Comparison of ENCODE assay signal across 21 cellular contexts in the genomic region with DNA sequence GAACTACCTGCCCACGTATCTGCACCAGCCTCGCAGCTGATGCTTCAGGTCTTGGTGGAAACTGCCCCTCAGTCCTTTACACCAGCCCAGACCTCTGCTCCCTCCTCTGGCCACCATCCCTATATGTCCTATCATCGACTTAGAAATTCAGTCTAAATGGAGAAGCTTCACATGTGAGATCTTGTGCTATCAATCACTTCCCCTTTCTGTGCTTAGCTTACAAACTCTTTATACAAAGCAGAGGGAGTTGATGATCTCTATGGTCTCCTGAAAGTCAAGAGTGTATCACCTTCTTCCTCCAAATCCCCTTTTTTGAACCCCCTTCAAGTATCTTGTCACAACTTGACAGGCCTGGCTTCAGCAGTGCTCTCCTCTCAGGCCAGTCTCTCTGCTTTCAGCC.
"Had no signal": no experiment of that assay in that cellular context is flagged by ENCODE, and none has a peak within 500 bp of the region (broad histone marks: within the 10 kb centered on the region; RNA-seq: fewer than 3 reads in every experiment).

No MANE protein-coding gene starts in this region.

- H3K27ac Mint-ChIP-seq: activated CD8-positive, alpha-beta T cell treated with anti-CD3 and anti-CD28 coated beads, Interleukin-2, amount 10 ng/mL, durations not matched to agents 7 days and 5 days; activated naive CD8-positive, alpha-beta T cell treated with anti-CD3 and anti-CD28 coated beads, Interleukin-2, amount 10 ng/mL, durations not matched to agents 7 days and 5 days; activated T-cell treated with anti-CD3 and anti-CD28 coated beads, Interleukin-2, amount 50 U/mL, for 72 hours; memory B cell; natural killer cell had no signal

- ATAC-seq: activated CD8-positive, alpha-beta T cell treated with anti-CD3 and anti-CD28 coated beads, Interleukin-2, amount 10 ng/mL, durations not matched to agents 7 days and 5 days; activated T-cell treated with anti-CD3 and anti-CD28 coated beads, Interleukin-2, amount 50 U/mL, for 72 hours; left lung; natural killer cell; right cardiac atrium had no signal

- H3K9me3 Mint-ChIP-seq: activated naive CD8-positive, alpha-beta T cell treated with anti-CD3 and anti-CD28 coated beads, Interleukin-2, amount 10 ng/mL, durations not matched to agents 7 days and 5 days; activated T-cell treated with anti-CD3 and anti-CD28 coated beads, Interleukin-2, amount 50 U/mL, for 72 hours; central memory CD8-positive, alpha-beta T cell; memory B cell; natural killer cell had no signal

- H3K27me3 Mint-ChIP-seq: activated naive CD8-positive, alpha-beta T cell treated with anti-CD3 and anti-CD28 coated beads, Interleukin-2, amount 10 ng/mL, durations not matched to agents 7 days and 5 days; central memory CD8-positive, alpha-beta T cell; memory B cell had no signal

- H3K4me1 Mint-ChIP-seq: memory B cell had no signal

- H3K36me3 Mint-ChIP-seq: natural killer cell had no signal

- DNase-seq: activated CD4-positive, alpha-beta T cell treated with anti-CD3 and anti-CD28 coated beads for 4 hours; activated CD8-positive, alpha-beta memory T cell treated with anti-CD3 and anti-CD28 coated beads, Interleukin-2, amount 50 U/mL, for 4 hours; activated CD8-positive, alpha-beta T cell treated with anti-CD3 and anti-CD28 coated beads, Interleukin-2, amount 10 ng/mL, durations not matched to agents 7 days and 5 days; activated gamma-delta T cell treated with Interleukin-2 at 50 U/mL for 16 hours; activated naive CD8-positive, alpha-beta T cell treated with anti-CD3 and anti-CD28 coated beads, Interleukin-2, amount 10 ng/mL, durations not matched to agents 7 days and 5 days; activated T-cell treated with anti-CD3 and anti-CD28 coated beads, Interleukin-2, amount 50 U/mL, for 72 hours; anterior cingulate cortex; brain microvascular endothelial cell; effector CD4-positive, alpha-beta T cell; esophagus squamous epithelium; left lung; natural killer cell; occipital lobe; right cardiac atrium; stimulated activated CD4-positive, alpha-beta T cell treated with anti-CD3 and anti-CD28 coated beads, Interleukin-15, amount 100 ng/mL, for 24 hours; stimulated activated CD4-positive, alpha-beta T cell treated with anti-CD3 and anti-CD28 coated beads, Interleukin-4, amount 100 ng/mL, for 1 hour; stimulated activated naive CD4-positive, alpha-beta T cell; T1000; transverse colon had no signal

- H3K4me3 Mint-ChIP-seq: activated CD8-positive, alpha-beta T cell treated with anti-CD3 and anti-CD28 coated beads, Interleukin-2, amount 10 ng/mL, durations not matched to agents 7 days and 5 days; activated naive CD8-positive, alpha-beta T cell treated with anti-CD3 and anti-CD28 coated beads, Interleukin-2, amount 10 ng/mL, durations not matched to agents 7 days and 5 days; activated T-cell treated with anti-CD3 and anti-CD28 coated beads, Interleukin-2, amount 50 U/mL, for 72 hours; central memory CD8-positive, alpha-beta T cell; memory B cell; natural killer cell had no signal
